Comparison of ENCODE assay signal across 2 cellular contexts in the genomic region with DNA sequence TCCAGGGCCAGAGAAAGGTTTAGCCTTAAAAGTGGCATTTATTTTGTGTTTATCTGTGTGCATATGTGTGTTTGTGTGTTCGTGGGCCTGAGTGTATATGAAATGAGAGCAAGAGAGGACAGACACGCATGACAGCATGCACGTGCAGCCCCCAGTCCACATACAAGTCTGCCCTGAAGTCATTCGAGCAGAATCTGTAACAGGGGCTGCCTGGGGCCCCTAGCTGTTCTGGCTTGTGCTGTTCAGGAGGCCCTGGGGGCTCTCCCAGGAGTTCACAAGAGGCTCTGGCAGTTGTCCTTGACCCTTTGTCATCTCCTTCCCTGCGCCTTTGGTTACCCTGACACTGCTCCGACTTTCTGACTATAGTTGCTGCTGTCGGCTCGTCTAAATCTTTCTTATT.
TF ChIP-seq lines count a peak whose summit lies in the region.

No MANE protein-coding gene starts in this region.

TF ChIP-seq in A549, 52 proteins besides CTCF, POLR2A, EP300 and RAD21 (continued from another document):
- no peak for TF ChIP-seq PBX3 (IDR thresholded peaks at IDR 0.05)
- TF ChIP-seq E2F6 (IDR thresholded peaks at IDR 0.05; ENCODE audit: borderline replicate concordance, low read depth): no peak
- TF ChIP-seq, protein P1, sequence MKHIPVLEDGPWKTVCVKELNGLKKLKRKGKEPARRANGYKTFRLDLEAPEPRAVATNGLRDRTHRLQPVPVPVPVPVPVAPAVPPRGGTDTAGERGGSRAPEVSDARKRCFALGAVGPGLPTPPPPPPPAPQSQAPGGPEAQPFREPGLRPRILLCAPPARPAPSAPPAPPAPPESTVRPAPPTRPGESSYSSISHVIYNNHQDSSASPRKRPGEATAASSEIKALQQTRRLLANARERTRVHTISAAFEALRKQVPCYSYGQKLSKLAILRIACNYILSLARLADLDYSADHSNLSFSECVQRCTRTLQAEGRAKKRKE (CRISPR knock-in tag; IDR thresholded peaks at IDR 0.05; ENCODE audit: low read depth): no peak
- TF ChIP-seq MYC (IDR thresholded peaks at IDR 0.05; ENCODE audit: borderline replicate concordance, low read length): no peak
- no peak for TF ChIP-seq MAZ (IDR thresholded peaks at IDR 0.05; ENCODE audit: borderline replicate concordance, low read depth, low read length)
- TF ChIP-seq KDM5A (IDR thresholded peaks at IDR 0.05): no peak
- no peak for TF ChIP-seq RARB (CRISPR knock-in tag; IDR thresholded peaks at IDR 0.05)
- TF ChIP-seq ZNF302 (CRISPR knock-in tag; IDR thresholded peaks at IDR 0.05): no peak
- TF ChIP-seq HEYL (CRISPR knock-in tag; IDR thresholded peaks at IDR 0.05): no peak
- no peak for TF ChIP-seq FOSL2 (IDR thresholded peaks at IDR 0.05)
- TF ChIP-seq FOSL2 (CRISPR knock-in tag; IDR thresholded peaks at IDR 0.05): no peak
- TF ChIP-seq KDM1A (IDR thresholded peaks at IDR 0.05; ENCODE audit: low read depth): no peak
TF ChIP-seq in A549: peak in this region for 0.

TF ChIP-seq in endothelial cell of umbilical vein, 7 proteins besides CTCF, POLR2A, EP300 and RAD21 (continued from another document):
- TF ChIP-seq EZH2 (IDR thresholded peaks at IDR 0.05; ENCODE audit: borderline replicate concordance, low read depth, low read length, severe bottlenecking) (no peak), POLR2AphosphoS5 (IDR thresholded peaks at IDR 0.05; ENCODE audit: insufficient read depth, low read depth, low read length) (no peak), JUN (IDR thresholded peaks at IDR 0.05; ENCODE audit: borderline replicate concordance, insufficient read depth, insufficient read length, low read depth) (no peak), MYC (IDR thresholded peaks at IDR 0.05; ENCODE audit: low read depth, low read length) (no peak), FOS (IDR thresholded peaks at IDR 0.05; ENCODE audit: borderline replicate concordance, insufficient read depth, low read length) (no peak)
TF ChIP-seq in endothelial cell of umbilical vein: peak in this region for 0.
